Comparison of ENCODE assay signal across 8 cellular contexts in the genomic region with DNA sequence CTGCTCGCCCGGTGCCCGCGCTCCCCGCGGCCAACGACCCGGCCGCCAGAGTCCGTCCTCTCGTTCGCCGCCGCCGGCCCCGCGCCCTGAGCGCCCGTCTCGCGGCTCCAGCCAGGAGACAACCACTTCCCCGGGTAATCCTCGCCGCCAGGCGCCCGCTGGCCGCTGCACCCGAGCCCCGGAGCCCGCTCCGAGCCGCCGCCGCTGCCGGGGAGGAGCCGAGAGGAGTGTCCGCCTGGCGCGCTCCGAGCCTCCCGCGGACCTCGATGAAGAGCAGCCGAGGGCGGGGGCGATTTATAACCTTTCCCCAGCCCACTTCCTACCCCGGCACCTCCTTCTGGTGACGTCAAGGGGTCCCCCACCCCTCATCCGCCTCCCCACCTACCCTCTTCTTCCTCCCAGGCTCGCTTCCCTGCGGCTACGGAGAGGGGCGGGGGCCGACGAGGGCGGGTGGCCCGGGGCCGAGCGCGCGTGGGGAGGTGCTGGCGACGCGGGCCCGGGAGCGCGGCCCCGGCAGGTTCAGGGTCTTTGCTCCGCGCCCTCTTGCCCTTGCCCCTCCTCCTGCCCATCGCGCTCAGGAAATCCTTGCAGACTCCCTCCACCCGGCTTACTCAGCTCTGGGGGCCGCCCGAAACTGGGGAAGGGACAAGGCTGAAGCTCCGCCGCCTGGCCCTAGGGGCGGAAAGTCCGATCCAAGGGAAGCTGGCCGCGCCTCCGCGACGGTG. TPM values are rescaled to one million over a fixed set of nuclear protein-coding genes. Genes with fewer than 3 reads are reported as not detected.
DNase-seq lines count a peak whose midpoint lies in the region; ATAC-seq and TF ChIP-seq lines count a peak whose summit lies in the region.

A gene with protein sequence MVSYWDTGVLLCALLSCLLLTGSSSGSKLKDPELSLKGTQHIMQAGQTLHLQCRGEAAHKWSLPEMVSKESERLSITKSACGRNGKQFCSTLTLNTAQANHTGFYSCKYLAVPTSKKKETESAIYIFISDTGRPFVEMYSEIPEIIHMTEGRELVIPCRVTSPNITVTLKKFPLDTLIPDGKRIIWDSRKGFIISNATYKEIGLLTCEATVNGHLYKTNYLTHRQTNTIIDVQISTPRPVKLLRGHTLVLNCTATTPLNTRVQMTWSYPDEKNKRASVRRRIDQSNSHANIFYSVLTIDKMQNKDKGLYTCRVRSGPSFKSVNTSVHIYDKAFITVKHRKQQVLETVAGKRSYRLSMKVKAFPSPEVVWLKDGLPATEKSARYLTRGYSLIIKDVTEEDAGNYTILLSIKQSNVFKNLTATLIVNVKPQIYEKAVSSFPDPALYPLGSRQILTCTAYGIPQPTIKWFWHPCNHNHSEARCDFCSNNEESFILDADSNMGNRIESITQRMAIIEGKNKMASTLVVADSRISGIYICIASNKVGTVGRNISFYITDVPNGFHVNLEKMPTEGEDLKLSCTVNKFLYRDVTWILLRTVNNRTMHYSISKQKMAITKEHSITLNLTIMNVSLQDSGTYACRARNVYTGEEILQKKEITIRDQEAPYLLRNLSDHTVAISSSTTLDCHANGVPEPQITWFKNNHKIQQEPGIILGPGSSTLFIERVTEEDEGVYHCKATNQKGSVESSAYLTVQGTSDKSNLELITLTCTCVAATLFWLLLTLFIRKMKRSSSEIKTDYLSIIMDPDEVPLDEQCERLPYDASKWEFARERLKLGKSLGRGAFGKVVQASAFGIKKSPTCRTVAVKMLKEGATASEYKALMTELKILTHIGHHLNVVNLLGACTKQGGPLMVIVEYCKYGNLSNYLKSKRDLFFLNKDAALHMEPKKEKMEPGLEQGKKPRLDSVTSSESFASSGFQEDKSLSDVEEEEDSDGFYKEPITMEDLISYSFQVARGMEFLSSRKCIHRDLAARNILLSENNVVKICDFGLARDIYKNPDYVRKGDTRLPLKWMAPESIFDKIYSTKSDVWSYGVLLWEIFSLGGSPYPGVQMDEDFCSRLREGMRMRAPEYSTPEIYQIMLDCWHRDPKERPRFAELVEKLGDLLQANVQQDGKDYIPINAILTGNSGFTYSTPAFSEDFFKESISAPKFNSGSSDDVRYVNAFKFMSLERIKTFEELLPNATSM (N-terminal part only) (minus strand): TSS at position 268 of the 725 bp plus-strand sequence. CDS start 285 bp downstream, outside the sequence.

- H3K27ac ChIP-seq in endodermal cell (ENCODE audit: low read depth, low read length) (no peak within 1 kb of the TSS), stomach (peak within 1 kb of the TSS; percentile 44 to 70 (median 63))

- H3K9me3 ChIP-seq in T-helper 17 cell (ENCODE audit: control insufficient read depth, low read length, poor library complexity, severe bottlenecking): no peaks in the 10 kb centered on the region
- H3K9me3 ChIP-seq in endodermal cell (ENCODE audit: control insufficient read depth, low read length): no peaks in the 10 kb centered on the region
- no peaks in the 10 kb centered on the region for H3K9me3 ChIP-seq in stomach

- ATAC-seq in T-helper 17 cell: peak; percentile 21
- no peak for ATAC-seq in effector memory CD8-positive, alpha-beta T cell (replicated peaks)

- H3K4me1 Mint-ChIP-seq in T-helper 17 cell: no peaks in the 10 kb centered on the region
- peaks cover 23% of the 10 kb centered on the region for H3K4me1 Mint-ChIP-seq in endodermal cell
- H3K4me1 Mint-ChIP-seq in mesothelial cell of epicardium: peaks cover 15% of the 10 kb centered on the region
- no peaks in the 10 kb centered on the region for H3K4me1 Mint-ChIP-seq in effector memory CD8-positive, alpha-beta T cell (ENCODE audit: low read depth in 2 of 2)

- no peak for TF ChIP-seq EP300 in stomach (IDR thresholded peaks at IDR 0.05)

- H3K27me3 Mint-ChIP-seq in T-helper 17 cell: peaks cover 65% of the 10 kb centered on the region
- peaks cover 68% of the 10 kb centered on the region for H3K27me3 Mint-ChIP-seq in endodermal cell (ENCODE audit: insufficient read depth)
- H3K27me3 Mint-ChIP-seq in mesothelial cell of epicardium (ENCODE audit: low read depth): peaks cover 87% of the 10 kb centered on the region
- peaks cover 60 to 65% of the 10 kb centered on the region in 2 donors for H3K27me3 Mint-ChIP-seq in effector memory CD8-positive, alpha-beta T cell

- WGBS in endodermal cell (ENCODE audit: insufficient coverage in 1 of 2, insufficient read length in 1 of 2), 2 experiments: 0 to 1% methylated on average over 20 to 84 of the region's 84 CpGs
- 1 to 3% (median 2%) methylated on average over 25 to 84 of the region's 84 CpGs for WGBS in stomach, 5 donors

- H3K36me3 ChIP-seq in endodermal cell (ENCODE audit: control insufficient read depth, insufficient read depth, low read length): no peaks in the 10 kb centered on the region
- H3K36me3 ChIP-seq in stomach: no peaks in the 10 kb centered on the region

- no peak for TF ChIP-seq POLR2A in stomach (IDR thresholded peaks at IDR 0.05)

- DNase-seq in NCI-H510A treated with DMSO at 0.1 percent for 48 hours (lab: John Stamatoyannopoulos, UW) (peak; percentile 39), NCI-H510A (lab: John Stamatoyannopoulos, UW) (no peak), T-helper 17 cell (no peak), endodermal cell (peak; percentile 92), mesothelial cell of epicardium (ENCODE audit: low spot score in 2 of 2, unreplicated experiment in 2 of 2) (peak; percentile 34 to 74), stomach (peak; percentile 27)
- no peak for DNase-seq in activated effector memory CD4-positive, alpha-beta T cell treated with anti-CD3 and anti-CD28 coated beads, Interleukin-2, amount 50 U/mL, for 16 hours
- DNase-seq in effector memory CD8-positive, alpha-beta T cell: no peak

- H3K27ac Mint-ChIP-seq in T-helper 17 cell: no peak within 1 kb of the TSS
- H3K27ac Mint-ChIP-seq in endodermal cell: no peak within 1 kb of the TSS
- H3K27ac Mint-ChIP-seq in mesothelial cell of epicardium: no peak within 1 kb of the TSS
- H3K27ac Mint-ChIP-seq in effector memory CD8-positive, alpha-beta T cell: no peak within 1 kb of the TSS

- intact Hi-C loops in stomach (cut with DNase I; ENCODE audit: low total_unique reads): no loop called here

- H3K36me3 Mint-ChIP-seq in T-helper 17 cell (ENCODE audit: low read depth): peaks cover 3% of the 10 kb centered on the region
- H3K36me3 Mint-ChIP-seq in endodermal cell (ENCODE audit: low read depth): no peaks in the 10 kb centered on the region
- H3K36me3 Mint-ChIP-seq in mesothelial cell of epicardium: no peaks in the 10 kb centered on the region
- H3K36me3 Mint-ChIP-seq in effector memory CD8-positive, alpha-beta T cell (ENCODE audit: insufficient read depth): no peaks in the 10 kb centered on the region

- peak within 1 kb of the TSS; percentile 21 for H3K9ac ChIP-seq in endodermal cell (ENCODE audit: extremely low read depth, low read length, poor library complexity, severe bottlenecking)

- H3K4me3 ChIP-seq in endodermal cell (ENCODE audit: low read length): peak within 1 kb of the TSS; percentile 78
- H3K4me3 ChIP-seq in stomach: peak within 1 kb of the TSS; percentile 43 to 57 (median 47)

- H3K27me3 ChIP-seq in endodermal cell (ENCODE audit: control insufficient read depth, insufficient read depth, low read length, poor library complexity, severe bottlenecking): peaks cover 80% of the 10 kb centered on the region
- H3K27me3 ChIP-seq in stomach: peaks cover 18 to 89% (median 69%) of the 10 kb centered on the region in 3 donors

- peak within 1 kb of the TSS; percentile 69 for H3K4me3 Mint-ChIP-seq in T-helper 17 cell
- H3K4me3 Mint-ChIP-seq in endodermal cell: peak within 1 kb of the TSS; percentile 65
- peak within 1 kb of the TSS; percentile 64 for H3K4me3 Mint-ChIP-seq in mesothelial cell of epicardium
- peak within 1 kb of the TSS in 1 of 2 donors; percentile 26 for H3K4me3 Mint-ChIP-seq in effector memory CD8-positive, alpha-beta T cell

- H3K4me1 ChIP-seq in endodermal cell (ENCODE audit: control insufficient read depth, insufficient read depth, low read length) (no peaks in the 10 kb centered on the region), stomach (peaks cover 18 to 28% (median 22%) of the 10 kb centered on the region in 4 donors)

- peak; percentile 38 for TF ChIP-seq CTCF in endodermal cell (conservative IDR thresholded peaks at IDR 0.05)
- TF ChIP-seq CTCF in mesothelial cell of epicardium (IDR thresholded peaks at IDR 0.05; ENCODE audit: unreplicated experiment): no peak
- TF ChIP-seq CTCF in stomach (IDR thresholded peaks at IDR 0.05): no peak

- H3K9me3 Mint-ChIP-seq in endodermal cell: no peaks in the 10 kb centered on the region
- no peaks in the 10 kb centered on the region for H3K9me3 Mint-ChIP-seq in mesothelial cell of epicardium
- no peaks in the 10 kb centered on the region for H3K9me3 Mint-ChIP-seq in effector memory CD8-positive, alpha-beta T cell

RNA-seq across cellular contexts. Expression of the gene that starts here (rescaled TPM):
- total RNA-seq in T-helper 17 cell: under 1 TPM; 0.27 to 0.42 TPM
- total RNA-seq in endodermal cell: 10 to 100 TPM in 1 of 2 donors, 1 to 10 TPM in 1; 3.2 to 10.3 TPM
- 8.0 TPM for polyA plus RNA-seq in endodermal cell (2013, experiment 1 of 2)
- 5.1 TPM for polyA plus RNA-seq in endodermal cell (2013, experiment 2 of 2)
- total RNA-seq in mesothelial cell of epicardium: 4.9 to 6.5 TPM (median 5.5 TPM) in 3 replicates
- 10 to 100 TPM in 2 of 5 donors, 1 to 10 TPM in 2, not detected in 1; 3.6 to 41.9 (median 14.1) TPM for total RNA-seq in stomach
- polyA plus RNA-seq in stomach: 1 to 10 TPM in 2 of 3 donors, under 1 TPM in 1; 1.00 to 3.3 (median 3.2) TPM

Comparison
In these comparisons a context has a peak if more than half of its experiments do, and no peak if none do; other contexts are left out.
1. DNase-seq: peak in NCI-H510A treated with DMSO at 0.1 percent for 48 hours (single experiment), endodermal cell (single experiment), mesothelial cell of epicardium (2 of 2) and stomach (single experiment); none in NCI-H510A (single experiment), T-helper 17 cell (0 of 3), activated effector memory CD4-positive, alpha-beta T cell treated with anti-CD3 and anti-CD28 coated beads, Interleukin-2, amount 50 U/mL, for 16 hours (single experiment) and effector memory CD8-positive, alpha-beta T cell (0 of 3).
2. Peak in ATAC-seq in T-helper 17 cell; RNA of the gene not detected or under 1 TPM.